In the genomic region with DNA sequence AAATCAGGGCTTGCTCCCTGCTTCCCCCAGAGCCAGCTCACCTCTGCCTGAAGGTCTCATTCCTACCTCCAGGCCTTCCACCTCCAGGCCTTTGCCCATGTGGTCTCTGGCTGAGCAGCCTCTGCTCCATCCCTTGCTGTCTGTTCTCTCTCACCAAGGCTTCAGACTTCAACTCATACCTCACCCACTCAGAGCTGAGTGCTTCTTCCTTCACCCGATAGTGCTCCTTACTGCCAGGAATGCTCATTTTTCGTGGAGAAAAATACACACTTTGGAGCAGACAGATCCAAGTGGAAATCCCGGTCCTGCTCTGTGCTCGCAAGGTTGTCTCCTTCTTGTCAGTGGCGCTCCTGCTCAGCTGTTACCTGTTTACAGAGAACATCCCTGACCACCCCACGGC, we compare ENCODE assay signal across 1 cellular context.
TF ChIP-seq lines count a peak whose summit lies in the region.

No MANE protein-coding gene starts in this region.

TF ChIP-seq in HepG2, 621 proteins besides CTCF, POLR2A, EP300 and RAD21:
- no peak for TF ChIP-seq ZNF143 (CRISPR knock-in tag; IDR thresholded peaks at IDR 0.05)
- TF ChIP-seq TCF7 (IDR thresholded peaks at IDR 0.05; ENCODE audit: low read depth): no peak
- no peak for TF ChIP-seq ZNF138 (CRISPR knock-in tag; IDR thresholded peaks at IDR 0.05; ENCODE audit: low read depth)
- no peak for TF ChIP-seq ZNF841 (CRISPR knock-in tag; IDR thresholded peaks at IDR 0.05; ENCODE audit: borderline replicate concordance)
- no peak for TF ChIP-seq CEBPG (CRISPR knock-in tag; IDR thresholded peaks at IDR 0.05)
- TF ChIP-seq ZMAT3 (CRISPR knock-in tag; conservative IDR thresholded peaks at IDR 0.05): no peak
- no peak for TF ChIP-seq SP5 (CRISPR knock-in tag; IDR thresholded peaks at IDR 0.05; ENCODE audit: borderline replicate concordance, low read depth)
- no peak for TF ChIP-seq ZNF782 (CRISPR knock-in tag; IDR thresholded peaks at IDR 0.05; ENCODE audit: borderline replicate concordance)
- no peak for TF ChIP-seq PCBP2 (optimal IDR thresholded peaks at IDR 0.05; ENCODE audit: low read depth, low read length, poor library complexity, severe bottlenecking)
- TF ChIP-seq ZNF367 (CRISPR knock-in tag; IDR thresholded peaks at IDR 0.05; ENCODE audit: borderline replicate concordance): no peak
- TF ChIP-seq, protein P1, sequence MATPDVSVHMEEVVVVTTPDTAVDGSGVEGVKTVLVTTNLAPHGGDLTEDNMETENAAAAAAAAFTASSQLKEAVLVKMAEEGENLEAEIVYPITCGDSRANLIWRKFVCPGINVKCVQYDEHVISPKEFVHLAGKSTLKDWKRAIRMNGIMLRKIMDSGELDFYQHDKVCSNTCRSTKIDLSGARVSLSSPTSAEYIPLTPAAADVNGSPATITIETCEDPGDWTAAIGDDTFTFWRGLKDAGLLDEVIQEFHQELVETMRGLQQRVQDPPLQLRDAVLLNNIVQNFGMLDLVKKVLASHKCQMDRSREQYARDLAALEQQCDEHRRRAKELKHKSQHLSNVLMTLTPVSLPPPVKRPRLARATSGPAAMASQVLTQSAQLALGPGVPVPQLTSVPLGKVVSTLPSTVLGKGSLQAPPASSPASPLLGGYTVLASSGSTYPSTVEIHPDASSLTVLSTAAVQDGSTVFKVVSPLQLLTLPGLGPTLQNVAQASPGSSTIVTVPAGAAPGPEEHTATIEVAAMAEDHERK (CRISPR knock-in tag; IDR thresholded peaks at IDR 0.05; ENCODE audit: low read depth): no peak
- no peak for TF ChIP-seq ZNF781 (CRISPR knock-in tag; IDR thresholded peaks at IDR 0.05; ENCODE audit: borderline replicate concordance, not compliant biosample characterization)
- TF ChIP-seq TCF7L2 (IDR thresholded peaks at IDR 0.05; ENCODE audit: low read depth, low read length): no peak
- no peak for TF ChIP-seq ZBTB3 (CRISPR knock-in tag; IDR thresholded peaks at IDR 0.05; ENCODE audit: borderline replicate concordance, low read depth)
